Comparison of ENCODE assay signal across 8 cellular contexts in genomic region chr14:75279153-75279738, GRCh38. TPM values are rescaled to one million over a fixed set of nuclear protein-coding genes. Genes with fewer than 3 reads are reported as not detected.
DNase-seq lines count a peak whose midpoint lies in the region; TF ChIP-seq lines count a peak whose summit lies in the region.

No MANE protein-coding gene starts in this region.

- peak; percentile 30 to 47 for TF ChIP-seq POLR2A in uterus (IDR thresholded peaks at IDR 0.05)

- H3K36me3 ChIP-seq in BLaER1, result peaks cover 12% of the 10 kb centered on the region; the same call in 1 of the 2 replicates
- peaks cover 1% of the 10 kb centered on the region; the same call in 1 of the 2 replicates for H3K36me3 ChIP-seq in H7 (replicated peaks; ENCODE audit: control insufficient read depth, insufficient read depth, low read length)
- H3K36me3 ChIP-seq in OCI-LY3 (replicated peaks; ENCODE audit: low read depth, low read length), result no peaks in the 10 kb centered on the region
- no peaks in the 10 kb centered on the region for H3K36me3 ChIP-seq in uterus

- H3K4me3 ChIP-seq in BLaER1 (peak overlapping the region; percentile 73), H7 (ENCODE audit: insufficient read depth, low read depth, low read length) (peak overlapping the region; percentile 85), OCI-LY3 (ENCODE audit: low read length) (peak overlapping the region; percentile 97), uterus (peak overlapping the region; percentile 68 to 79)

- peak overlapping the region; percentile 93 for H3K4me3 Mint-ChIP-seq in activated naive CD4-positive, alpha-beta T cell treated with anti-CD3 and anti-CD28 coated beads for 36 hours
- H3K4me3 Mint-ChIP-seq in neural crest cell, result peak overlapping the region; percentile 99

- H3K9me3 ChIP-seq in BLaER1, result no peaks in the 10 kb centered on the region
- no peaks in the 10 kb centered on the region for H3K9me3 ChIP-seq in OCI-LY3 (ENCODE audit: insufficient read depth, low read length)
- no peaks in the 10 kb centered on the region for H3K9me3 ChIP-seq in uterus

- H2AFZ ChIP-seq in OCI-LY3 (ENCODE audit: low read depth, low read length), result peak overlapping the region; percentile 96; the same call in 1 of the 2 replicates

- H3K27ac ChIP-seq in BLaER1 (peak overlapping the region; percentile 99; the same call in 1 of the 2 replicates), OCI-LY3 (ENCODE audit: low read length) (no peak overlapping the region), uterus (peak overlapping the region; percentile 98 to 99)

- CTCF ChIA-PET in activated naive CD4-positive, alpha-beta T cell treated with anti-CD3 and anti-CD28 coated beads for 36 hours (lab: Charles Lee), result no interaction called here

- TF ChIP-seq CTCF in OCI-LY3 (IDR thresholded peaks at IDR 0.05; ENCODE audit: low read depth, low read length) (no peak), neural crest cell (conservative IDR thresholded peaks at IDR 0.05) (no peak), uterus (IDR thresholded peaks at IDR 0.05) (no peak)

- peaks cover 51% of the 10 kb centered on the region for H3K4me1 ChIP-seq in BLaER1
- H3K4me1 ChIP-seq in OCI-LY3 (ENCODE audit: low read length), result peaks cover 14% of the 10 kb centered on the region; the same call in 1 of the 2 replicates
- peaks cover 13 to 21% of the 10 kb centered on the region in 2 donors for H3K4me1 ChIP-seq in uterus

- intact Hi-C loops in activated naive CD4-positive, alpha-beta T cell treated with anti-CD3 and anti-CD28 coated beads for 36 hours (cut with micrococcal nuclease), result loop anchor here (1.0 kb wide), 1 partner anchor 49 kb away; no protein-coding TSS in a partner anchor
- intact Hi-C loops in uterus (cut with DNase I; ENCODE audit: low total_unique reads), result loop anchor here (2.0 kb wide), 1 partner anchor 20 kb away; no protein-coding TSS in a partner anchor

- peak overlapping the region; percentile 70 for H3K27ac Mint-ChIP-seq in activated naive CD4-positive, alpha-beta T cell treated with anti-CD3 and anti-CD28 coated beads for 36 hours
- peak overlapping the region; percentile 100 for H3K27ac Mint-ChIP-seq in neural crest cell (ENCODE audit: unreplicated experiment)

- H3K27me3 ChIP-seq in BLaER1 (peaks cover 52% of the 10 kb centered on the region), H7 (ENCODE audit: control insufficient read depth, insufficient read depth, low read length) (peaks cover 15% of the 10 kb centered on the region), OCI-LY3 (ENCODE audit: low read depth, low read length) (peaks cover 20% of the 10 kb centered on the region), uterus (no peaks in the 10 kb centered on the region)

- H3K4me1 Mint-ChIP-seq in activated naive CD4-positive, alpha-beta T cell treated with anti-CD3 and anti-CD28 coated beads for 36 hours (ENCODE audit: low read depth), result peaks cover 29% of the 10 kb centered on the region
- H3K4me1 Mint-ChIP-seq in neural crest cell, result peaks cover 47% of the 10 kb centered on the region

- peaks cover 22% of the 10 kb centered on the region for H3K27me3 Mint-ChIP-seq in activated naive CD4-positive, alpha-beta T cell treated with anti-CD3 and anti-CD28 coated beads for 36 hours (ENCODE audit: low read depth)
- peaks cover 42% of the 10 kb centered on the region for H3K27me3 Mint-ChIP-seq in neural crest cell (ENCODE audit: low read depth)

- H3K9me3 Mint-ChIP-seq in activated naive CD4-positive, alpha-beta T cell treated with anti-CD3 and anti-CD28 coated beads for 36 hours, result no peaks in the 10 kb centered on the region
- no peaks in the 10 kb centered on the region for H3K9me3 Mint-ChIP-seq in neural crest cell

- H3K4me2 ChIP-seq in BLaER1 (peak overlapping the region; percentile 95), OCI-LY3 (ENCODE audit: low read length) (peak overlapping the region; percentile 100)

- peaks cover 25% of the 10 kb centered on the region for H3K36me3 Mint-ChIP-seq in activated naive CD4-positive, alpha-beta T cell treated with anti-CD3 and anti-CD28 coated beads for 36 hours (ENCODE audit: low read depth)
- H3K36me3 Mint-ChIP-seq in neural crest cell (ENCODE audit: low read depth), result peaks cover 2% of the 10 kb centered on the region

- peak overlapping the region; percentile 95 for H3K9ac ChIP-seq in BLaER1
- H3K9ac ChIP-seq in OCI-LY3 (ENCODE audit: low read length), result peak overlapping the region; percentile 69

- no peaks in the 10 kb centered on the region for H3K79me2 ChIP-seq in OCI-LY3 (ENCODE audit: low read length)

- H4K20me1 ChIP-seq in BLaER1 (peaks cover 29% of the 10 kb centered on the region), OCI-LY3 (ENCODE audit: insufficient read depth, low read length) (no peaks in the 10 kb centered on the region)

- DNase-seq in H7, result peak; percentile 52
- DNase-seq in activated naive CD4-positive, alpha-beta T cell treated with anti-CD3 and anti-CD28 coated beads for 36 hours, result peak; percentile 79
- DNase-seq in foreskin melanocyte, result peak; percentile 80
- peak; percentile 33 for DNase-seq in neural crest cell (ENCODE audit: low read depth, low spot score)
- DNase-seq in uterus, result peak; percentile 72 to 75
- no peak for DNase-seq in NCI-H446 (lab: John Stamatoyannopoulos, UW)

RNA-seq across cellular contexts. Expression of gene FOS, which starts 0.6 kb away (rescaled TPM):
- total RNA-seq in H7 (2014; rRNA removed; shearing (Covaris generic)), result 14.2 and 217 TPM in 2 replicates
- total RNA-seq in activated naive CD4-positive, alpha-beta T cell treated with anti-CD3 and anti-CD28 coated beads for 36 hours, result 10 to 100 TPM; 34.5 to 35.7 TPM
- total RNA-seq in neural crest cell (3.8 and 5.8 TPM in 2 replicates), uterus (1,000 to 10,000 TPM in 1 of 4 donors, 100 to 1,000 TPM in 2, 10 to 100 TPM in 1; 29.2 to 1,111 (median 137) TPM)

Comparison
In these comparisons a context has a peak if more than half of its experiments do, and no peak if none do; other contexts are left out.
1. DNase-seq: peak in H7 (single experiment), activated naive CD4-positive, alpha-beta T cell treated with anti-CD3 and anti-CD28 coated beads for 36 hours (single experiment), foreskin melanocyte (single experiment), neural crest cell (single experiment) and uterus (2 of 2); none in NCI-H446 (0 of 2).
2. Peak in every context shown above with its lines, with median percentiles within 50 percentile points of each other: H3K4me3 ChIP-seq.